In the genomic region with DNA sequence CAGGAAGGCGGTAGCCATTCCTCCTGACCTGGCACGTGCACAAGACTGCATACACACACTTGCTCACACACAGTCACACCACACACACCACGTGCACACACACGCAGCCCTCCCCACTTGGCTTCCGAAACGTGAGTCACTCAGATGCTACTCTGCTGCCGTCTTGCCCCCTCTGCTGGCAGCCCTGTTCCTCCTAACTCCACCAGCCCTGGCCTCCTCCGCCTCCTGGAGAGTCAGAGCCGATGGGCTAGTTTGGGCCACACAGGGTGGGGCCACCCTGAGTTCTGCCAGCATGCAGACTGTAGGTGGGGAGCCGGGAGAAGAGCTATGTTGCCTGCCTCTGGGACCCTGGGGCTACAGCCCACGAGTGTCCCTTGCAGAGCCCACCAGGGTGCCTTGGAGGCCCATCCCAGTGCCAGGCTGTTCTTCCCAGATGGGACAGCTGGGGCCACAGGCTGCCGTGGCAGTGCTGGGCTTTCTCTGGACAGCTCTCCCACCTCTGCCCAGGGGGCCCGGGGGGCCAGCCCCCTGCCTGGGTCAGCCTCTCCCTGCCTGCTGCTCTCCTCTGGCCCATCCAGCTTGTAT, we compare ENCODE assay signal across 1 cellular context.
A peak's percentile ranks its signal among the peaks of the same experiment; 100 is the strongest.
TF ChIP-seq lines count a peak whose summit lies in the region.

No MANE protein-coding gene starts in this region.

TF ChIP-seq in IMR-90, 13 proteins besides CTCF, POLR2A, EP300 and RAD21 (continued from another document):
- TF ChIP-seq, protein P1, sequence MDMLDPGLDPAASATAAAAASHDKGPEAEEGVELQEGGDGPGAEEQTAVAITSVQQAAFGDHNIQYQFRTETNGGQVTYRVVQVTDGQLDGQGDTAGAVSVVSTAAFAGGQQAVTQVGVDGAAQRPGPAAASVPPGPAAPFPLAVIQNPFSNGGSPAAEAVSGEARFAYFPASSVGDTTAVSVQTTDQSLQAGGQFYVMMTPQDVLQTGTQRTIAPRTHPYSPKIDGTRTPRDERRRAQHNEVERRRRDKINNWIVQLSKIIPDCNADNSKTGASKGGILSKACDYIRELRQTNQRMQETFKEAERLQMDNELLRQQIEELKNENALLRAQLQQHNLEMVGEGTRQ (IDR thresholded peaks at IDR 0.05; ENCODE audit: low read depth, low read length) = peak; percentile 94
- TF ChIP-seq FOS (IDR thresholded peaks at IDR 0.05; ENCODE audit: low read depth, low read length) = peak; percentile 80
- TF ChIP-seq SMC3 (IDR thresholded peaks at IDR 0.05; ENCODE audit: low read depth, low read length) = peak; percentile 72
- peak; percentile 92 for TF ChIP-seq MAZ (IDR thresholded peaks at IDR 0.05; ENCODE audit: borderline replicate concordance, low read depth, low read length)
- TF ChIP-seq MXI1 (IDR thresholded peaks at IDR 0.05; ENCODE audit: borderline replicate concordance, low read depth, low read length) = peak; percentile 89
- TF ChIP-seq BHLHE40 (IDR thresholded peaks at IDR 0.05; ENCODE audit: low read depth, low read length) = peak; percentile 100
